In the genomic region with DNA sequence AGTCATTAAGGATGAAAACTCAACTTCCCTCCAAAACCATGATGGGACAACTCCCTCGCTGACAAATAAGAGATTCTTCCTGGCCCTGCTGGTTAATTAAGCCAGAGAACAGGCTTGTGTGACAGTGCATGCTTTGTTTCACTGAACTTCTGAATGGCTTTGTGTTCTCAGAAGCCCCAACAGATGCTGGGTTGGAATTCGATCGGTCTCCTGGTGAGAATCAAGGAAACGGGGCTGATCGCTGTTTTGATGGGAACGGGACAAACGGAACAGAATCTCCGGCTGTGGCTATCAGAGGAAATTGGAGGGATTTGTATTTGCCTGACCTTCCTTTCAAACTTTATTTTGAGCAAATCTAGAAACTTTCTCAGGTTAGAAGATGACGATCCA, we compare ENCODE assay signal across 10 cellular contexts. TPM values are rescaled to one million over a fixed set of nuclear protein-coding genes. Genes with fewer than 3 reads are reported as not detected.
DNase-seq lines count a peak whose midpoint lies in the region; ATAC-seq, FAIRE-seq and TF ChIP-seq lines count a peak whose summit lies in the region.
"Had no signal": no experiment of that assay in that cellular context is flagged by ENCODE, and none has a peak within 500 bp of the region (broad histone marks: within the 10 kb centered on the region; RNA-seq: fewer than 3 reads in every experiment).

No MANE protein-coding gene starts in this region.

- peak overlapping the region; percentile 99 for H3K27ac Mint-ChIP-seq in astrocyte (ENCODE audit: unreplicated experiment)
- H3K27ac Mint-ChIP-seq in activated CD8-positive, alpha-beta T cell treated with anti-CD3 and anti-CD28 coated beads for 36 hours: no peak overlapping the region
- H3K27ac Mint-ChIP-seq: activated CD8-positive, alpha-beta T cell treated with anti-CD3 and anti-CD28 coated beads, Interleukin-2, amount 10 ng/mL, durations not matched to agents 7 days and 5 days had no signal

- H2AFZ ChIP-seq in astrocyte (ENCODE audit: low read depth, low read length): no peak overlapping the region
- no peak overlapping the region for H2AFZ ChIP-seq in smooth muscle cell (ENCODE audit: low read depth)

- peak overlapping the region; percentile 77 for H3K9ac ChIP-seq in astrocyte (ENCODE audit: low read length)
- H3K9ac ChIP-seq in smooth muscle cell (ENCODE audit: low read depth): peak overlapping the region; percentile 48

- WGBS in smooth muscle cell (ENCODE audit: low lambda C conversion rate): 20% methylated on average over 9 of the region's 9 CpGs

- no peaks in the 10 kb centered on the region for H3K27me3 ChIP-seq in H7 (ENCODE audit: control insufficient read depth, insufficient read depth, low read length)
- no peaks in the 10 kb centered on the region for H3K27me3 ChIP-seq in astrocyte (ENCODE audit: insufficient read depth, low read length)
- H3K27me3 ChIP-seq in smooth muscle cell (ENCODE audit: low read depth): no peaks in the 10 kb centered on the region

- CTCF ChIA-PET in activated CD8-positive, alpha-beta T cell treated with anti-CD3 and anti-CD28 coated beads for 36 hours (lab: Charles Lee): interaction anchor here (0.9 kb wide), 1 partner anchor 29 kb away, joined by 4 read pairs; no protein-coding TSS in a partner anchor

- peaks cover 13% of the 10 kb centered on the region for H3K79me2 ChIP-seq in astrocyte (ENCODE audit: insufficient read depth, low read length)
- no peaks in the 10 kb centered on the region for H3K79me2 ChIP-seq in smooth muscle cell (ENCODE audit: low read depth)

- peak overlapping the region; percentile 48 for H3K4me3 Mint-ChIP-seq in astrocyte (ENCODE audit: unreplicated experiment)
- no peak overlapping the region for H3K4me3 Mint-ChIP-seq in activated CD8-positive, alpha-beta T cell treated with anti-CD3 and anti-CD28 coated beads for 36 hours
- H3K4me3 Mint-ChIP-seq: activated CD8-positive, alpha-beta T cell treated with anti-CD3 and anti-CD28 coated beads, Interleukin-2, amount 10 ng/mL, durations not matched to agents 7 days and 5 days; naive B cell had no signal

- H3K4me3 ChIP-seq in H7 (ENCODE audit: insufficient read depth, low read depth, low read length) (no peak overlapping the region), astrocyte (ENCODE audit: insufficient read depth, low read depth, low read length) (peak overlapping the region; percentile 24), smooth muscle cell (no peak overlapping the region)

- FAIRE-seq in astrocyte (lab: Jason Lieb, UNC) (no peak), RCC 7860 (lab: Jason Lieb, UNC) (no peak)

- peaks cover 66% of the 10 kb centered on the region for H3K4me1 Mint-ChIP-seq in astrocyte (ENCODE audit: low read depth, unreplicated experiment)
- peaks cover 23% of the 10 kb centered on the region for H3K4me1 Mint-ChIP-seq in activated CD8-positive, alpha-beta T cell treated with anti-CD3 and anti-CD28 coated beads for 36 hours (ENCODE audit: low read depth)

- H3K27ac ChIP-seq in astrocyte (ENCODE audit: low read depth, low read length) (peak overlapping the region; percentile 82), smooth muscle cell (ENCODE audit: low read depth) (peak overlapping the region; percentile 85)

- TF ChIP-seq CTCF in astrocyte (IDR thresholded peaks at IDR 0.05; ENCODE audit: insufficient read depth, low read depth, low read length): no peak
- no peak for TF ChIP-seq CTCF in smooth muscle cell (IDR thresholded peaks at IDR 0.05; ENCODE audit: borderline replicate concordance, insufficient read depth, poor library complexity, severe bottlenecking)
- no peak for TF ChIP-seq CTCF in activated CD8-positive, alpha-beta T cell treated with anti-CD3 and anti-CD28 coated beads for 36 hours (IDR thresholded peaks at IDR 0.05)

- DNase-seq in H7: peak; percentile 60
- no peak for DNase-seq in astrocyte (ENCODE audit: low read depth)
- peak; percentile 57 for DNase-seq in iPS-NIHi11 (ENCODE audit: low spot score)
- no peak for DNase-seq in smooth muscle cell (lab: John Stamatoyannopoulos, UW; ENCODE audit: unreplicated experiment)
- no peak for DNase-seq in activated CD8-positive, alpha-beta T cell treated with anti-CD3 and anti-CD28 coated beads for 36 hours
- no peak for DNase-seq in NOMO-1 treated with dmso at 0.1 percent for 144 hours (lab: John Stamatoyannopoulos, UW; ENCODE audit: unreplicated experiment)
- no peak for DNase-seq in SKM-1 (lab: John Stamatoyannopoulos, UW; ENCODE audit: unreplicated experiment)
- DNase-seq in RCC 7860 (ENCODE audit: low spot score): no peak
- DNase-seq: activated CD8-positive, alpha-beta T cell treated with anti-CD3 and anti-CD28 coated beads, Interleukin-2, amount 10 ng/mL, durations not matched to agents 7 days and 5 days; naive B cell had no signal

- H3K9me3 ChIP-seq in astrocyte (ENCODE audit: insufficient read depth, low read depth, low read length) (no peaks in the 10 kb centered on the region), smooth muscle cell (replicated peaks; ENCODE audit: low read depth) (no peaks in the 10 kb centered on the region)

- H3K9me3 Mint-ChIP-seq in astrocyte (ENCODE audit: unreplicated experiment): no peaks in the 10 kb centered on the region
- no peaks in the 10 kb centered on the region for H3K9me3 Mint-ChIP-seq in activated CD8-positive, alpha-beta T cell treated with anti-CD3 and anti-CD28 coated beads for 36 hours
- H3K9me3 Mint-ChIP-seq: naive B cell had no signal

- no peak for ATAC-seq in activated CD8-positive, alpha-beta T cell treated with anti-CD3 and anti-CD28 coated beads for 36 hours
- ATAC-seq: activated CD8-positive, alpha-beta T cell treated with anti-CD3 and anti-CD28 coated beads, Interleukin-2, amount 10 ng/mL, durations not matched to agents 7 days and 5 days had no signal

- H3K4me1 ChIP-seq in astrocyte (ENCODE audit: insufficient read depth, low read length) (peaks cover 57% of the 10 kb centered on the region), smooth muscle cell (ENCODE audit: low read depth) (peaks cover 49% of the 10 kb centered on the region)

- H3K4me2 ChIP-seq in astrocyte (ENCODE audit: low read length) (peak overlapping the region; percentile 82), smooth muscle cell (peak overlapping the region; percentile 76)

- intact Hi-C loops in activated CD8-positive, alpha-beta T cell treated with anti-CD3 and anti-CD28 coated beads for 36 hours (cut with micrococcal nuclease): no loop called here

- POLR2A ChIA-PET in activated CD8-positive, alpha-beta T cell treated with anti-CD3 and anti-CD28 coated beads for 36 hours (lab: Charles Lee): no interaction called here

- H3K36me3 ChIP-seq in H7 (replicated peaks; ENCODE audit: control insufficient read depth, insufficient read depth, low read length): peaks cover 4% of the 10 kb centered on the region
- peaks cover 6% of the 10 kb centered on the region for H3K36me3 ChIP-seq in astrocyte (ENCODE audit: insufficient read depth, low read length)
- peaks cover 2% of the 10 kb centered on the region for H3K36me3 ChIP-seq in smooth muscle cell (ENCODE audit: low read depth)

- H3K36me3 Mint-ChIP-seq in astrocyte (ENCODE audit: low read depth, unreplicated experiment): peaks cover 16% of the 10 kb centered on the region
- peaks cover 30% of the 10 kb centered on the region for H3K36me3 Mint-ChIP-seq in activated CD8-positive, alpha-beta T cell treated with anti-CD3 and anti-CD28 coated beads for 36 hours (ENCODE audit: low read depth)

- H4K20me1 ChIP-seq in astrocyte (ENCODE audit: insufficient read depth, low read length) (peaks cover 6% of the 10 kb centered on the region), smooth muscle cell (ENCODE audit: low read depth) (peaks cover 26% of the 10 kb centered on the region)

- peaks cover 33% of the 10 kb centered on the region for H3F3A ChIP-seq in smooth muscle cell (ENCODE audit: low read depth)

- no peaks in the 10 kb centered on the region for H3K27me3 Mint-ChIP-seq in astrocyte (ENCODE audit: low read depth, unreplicated experiment)
- no peaks in the 10 kb centered on the region for H3K27me3 Mint-ChIP-seq in activated CD8-positive, alpha-beta T cell treated with anti-CD3 and anti-CD28 coated beads for 36 hours
- H3K27me3 Mint-ChIP-seq: naive B cell had no signal

RNA-seq across cellular contexts. Expression of a gene that starts 43.8 kb away (rescaled TPM):
- total RNA-seq in H7 (2014; rRNA removed; shearing (Covaris generic)): 725 and 892 TPM in 2 replicates
- total RNA-seq in astrocyte (629 and 685 TPM in 2 replicates), smooth muscle cell (307 and 324 TPM in 2 replicates)
- polyA plus RNA-seq in smooth muscle cell: 312 and 336 TPM in 2 replicates
- total RNA-seq in activated CD8-positive, alpha-beta T cell treated with anti-CD3 and anti-CD28 coated beads for 36 hours: 10 to 100 TPM; 24.5 to 25.2 TPM

Comparison
In these comparisons a context has a peak if more than half of its experiments do, and no peak if none do; other contexts are left out.
1. DNase-seq: peak in H7 (single experiment) and iPS-NIHi11 (single experiment); none in astrocyte (single experiment), smooth muscle cell (single experiment), activated CD8-positive, alpha-beta T cell treated with anti-CD3 and anti-CD28 coated beads for 36 hours (single experiment), NOMO-1 treated with dmso at 0.1 percent for 144 hours (single experiment), SKM-1 (single experiment) and RCC 7860 (single experiment).
2. RNA of a gene that starts 43.8 kb away (total RNA-seq): 725 to 892 TPM in H7, 629 to 685 TPM in astrocyte and 307 to 324 TPM in smooth muscle cell; 24.5 to 25.2 TPM in activated CD8-positive, alpha-beta T cell treated with anti-CD3 and anti-CD28 coated beads for 36 hours; every median in the first group is over 10 times any median in the second.